In genomic region chr7:8829100-8829499, GRCh38 we compare ENCODE assay signal across 31 cellular contexts.
DNase-seq lines count a peak whose midpoint lies in the region; ATAC-seq, FAIRE-seq and TF ChIP-seq lines count a peak whose summit lies in the region.
"Had no signal": no experiment of that assay in that cellular context is flagged by ENCODE, and none has a peak within 500 bp of the region (broad histone marks: within the 10 kb centered on the region; RNA-seq: fewer than 3 reads in every experiment).

No MANE protein-coding gene starts in this region.

- H3K4me3 ChIP-seq in K562 = no peak overlapping the region
- H3K4me3 ChIP-seq: A549; BLaER1; BLaER1 treated with 17β-estradiol and CSF1 and Interleukin-3, amounts not matched to agents 10 nM and 100 nM had no signal

- TF ChIP-seq POLR2A in K562 (conservative IDR thresholded peaks at IDR 0.05) = no peak

- 30% methylated on average over 4 of the region's 4 CpGs for WGBS in K562 (ENCODE audit: insufficient coverage, low coverage, missing lambda C conversion rate)

- in situ Hi-C loops in K562 (cut with MboI) = loop anchor here (5.0 kb wide), 1 partner anchor 47 kb away; no protein-coding TSS in a partner anchor

- no peak for TF ChIP-seq EP300 in K562 (IDR thresholded peaks at IDR 0.05; ENCODE audit: low read length)

- no peaks in the 10 kb centered on the region for H3K27me3 Mint-ChIP-seq in HFFc6 (ENCODE audit: insufficient read depth)
- H3K27me3 Mint-ChIP-seq: B cell; CD4-positive, alpha-beta memory T cell; CD4-positive, alpha-beta T cell; CD4-positive, CD25-positive, alpha-beta regulatory T cell; CD8-positive, alpha-beta memory T cell had no signal

- DNase-seq in K562 (ENCODE audit: extremely low read depth in 1 of 4, low spot score in 3 of 4) (peak in 1 of 4 experiments; percentile 11), HFFc6 (no peak)
- DNase-seq: 8988T; ACHN; AML-193; BE2C; C1 segment of cervical spinal cord; Caco-2; Calu3; CD4-positive, alpha-beta memory T cell; CD4-positive, alpha-beta T cell; CD4-positive, CD25-positive, alpha-beta regulatory T cell; CD8-positive, alpha-beta memory T cell; CD8-positive, alpha-beta T cell; COR-L47; DMS 273 treated with DMSO at 0.1 percent for 48 hours; DMS153; DMS53; DMS79; DMS79 treated with DMSO at 0.1 percent for 48 hours; DND-41; EL had no signal

- no peaks in the 10 kb centered on the region for H3K9me3 ChIP-seq in K562 (replicated peaks; ENCODE audit: control insufficient read depth, insufficient read depth, low read depth, low read length)
- H3K9me3 ChIP-seq: A549; BE2C; BLaER1; BLaER1 treated with 17β-estradiol and CSF1 and Interleukin-3, amounts not matched to agents 10 nM and 100 nM; Caco-2 had no signal

- 0 out of 2 replicates have a peak overlapping the region, but pooled peaks have one; percentile 29 for H2AFZ ChIP-seq in K562 (ENCODE audit: low read depth, low read length)

- H3K9me1 ChIP-seq in K562 (ENCODE audit: control insufficient read depth, insufficient read depth, low read length) = no peaks in the 10 kb centered on the region

- no peak overlapping the region for H3K27ac Mint-ChIP-seq in HFFc6
- H3K27ac Mint-ChIP-seq: B cell; CD14-positive monocyte; CD4-positive, alpha-beta memory T cell; CD4-positive, alpha-beta T cell; CD4-positive, CD25-positive, alpha-beta regulatory T cell; CD8-positive, alpha-beta memory T cell; CD8-positive, alpha-beta T cell had no signal

- intact Hi-C loops in K562 (cut with micrococcal nuclease) = no loop called here

- H4K20me1 ChIP-seq in K562 (replicated peaks; ENCODE audit: control insufficient read depth, insufficient read depth, low read length) = no peaks in the 10 kb centered on the region
- H4K20me1 ChIP-seq: BLaER1; BLaER1 treated with 17β-estradiol and CSF1 and Interleukin-3, amounts not matched to agents 10 nM and 100 nM had no signal

- CTCF ChIA-PET in K562 (lab: Yijun Ruan, JAX; ENCODE audit: low intra/inter-chr PET ratio) = no interaction called here

- no peaks in the 10 kb centered on the region for H3K79me2 ChIP-seq in K562 (ENCODE audit: control insufficient read depth, insufficient read depth, low read length)

- no peak overlapping the region for H3K9ac ChIP-seq in K562 (ENCODE audit: insufficient read depth in 1 of 2, low read depth in 2 of 2, low read length in 2 of 2)
- H3K9ac ChIP-seq: BLaER1; BLaER1 treated with 17β-estradiol and CSF1 and Interleukin-3, amounts not matched to agents 10 nM and 100 nM had no signal

- ATAC-seq in K562 = peak; percentile 59; the same call in 1 of the 3 replicates
- ATAC-seq: A549; CD8-positive, alpha-beta T cell had no signal

- TF ChIP-seq RAD21 in K562 (CRISPR knock-in tag; conservative IDR thresholded peaks at IDR 0.05 in 1 of 2, IDR thresholded peaks at IDR 0.05 in 1 of 2) = no peak

- H3K27ac ChIP-seq in K562 (ENCODE audit: extremely low read depth, low read depth, low read length) = peak overlapping the region; percentile 24; the same call in 2 of the 3 replicates
- H3K27ac ChIP-seq: 22Rv1; A549; BLaER1; BLaER1 treated with 17β-estradiol and CSF1 and Interleukin-3, amounts not matched to agents 10 nM and 100 nM; C4-2B had no signal

- no peaks in the 10 kb centered on the region for H3K36me3 ChIP-seq in K562 (ENCODE audit: control insufficient read depth, insufficient read depth, low read length)
- H3K36me3 ChIP-seq: BE2C; BLaER1; BLaER1 treated with 17β-estradiol and CSF1 and Interleukin-3, amounts not matched to agents 10 nM and 100 nM had no signal

- POLR2A ChIA-PET in K562 (lab: Yijun Ruan, JAX) = no interaction called here

- no peak overlapping the region for H3K4me3 Mint-ChIP-seq in HFFc6
- H3K4me3 Mint-ChIP-seq: B cell; CD14-positive monocyte; CD4-positive, alpha-beta memory T cell; CD4-positive, alpha-beta T cell; CD4-positive, CD25-positive, alpha-beta regulatory T cell; CD8-positive, alpha-beta memory T cell; CD8-positive, alpha-beta T cell had no signal

- H3K27me3 ChIP-seq in K562 (ENCODE audit: control insufficient read depth in 2 of 2, insufficient read depth in 2 of 2, low read length in 2 of 2) = no peaks in the 10 kb centered on the region
- H3K27me3 ChIP-seq: BE2C; BLaER1; BLaER1 treated with 17β-estradiol and CSF1 and Interleukin-3, amounts not matched to agents 10 nM and 100 nM had no signal

- H3K9me3 Mint-ChIP-seq in HFFc6 = peaks cover 38% of the 10 kb centered on the region

- H3K4me2 ChIP-seq in K562 (ENCODE audit: insufficient read depth, low read length) = no peak overlapping the region
- H3K4me2 ChIP-seq: A549; BLaER1; BLaER1 treated with 17β-estradiol and CSF1 and Interleukin-3, amounts not matched to agents 10 nM and 100 nM had no signal

- no peaks in the 10 kb centered on the region for H3K36me3 Mint-ChIP-seq in HFFc6 (ENCODE audit: low read depth)
- H3K36me3 Mint-ChIP-seq: CD14-positive monocyte; CD4-positive, alpha-beta memory T cell; CD4-positive, CD25-positive, alpha-beta regulatory T cell; CD8-positive, alpha-beta memory T cell; CD8-positive, alpha-beta T cell had no signal

- H3K4me1 Mint-ChIP-seq in HFFc6 (ENCODE audit: low read depth) = no peaks in the 10 kb centered on the region
- H3K4me1 Mint-ChIP-seq: B cell; CD14-positive monocyte; CD4-positive, alpha-beta memory T cell; CD4-positive, CD25-positive, alpha-beta regulatory T cell; CD8-positive, alpha-beta memory T cell had no signal

- no TSS peak for BruUV-seq in K562 (replicated peaks; lab: Mats Ljungman, UMichigan)

- FAIRE-seq in K562 (lab: Jason Lieb, UNC) = no peak
- FAIRE-seq: A204.1, A549, D721Med had no signal

- H3K4me1 ChIP-seq in K562 (replicated peaks in 1 of 2; ENCODE audit: control insufficient read depth in 2 of 2, insufficient read depth in 2 of 2, low read length in 2 of 2) = no peaks in the 10 kb centered on the region; a peak in 1 of 5 replicates
- H3K4me1 ChIP-seq: A549; BE2C; BLaER1; BLaER1 treated with 17β-estradiol and CSF1 and Interleukin-3, amounts not matched to agents 10 nM and 100 nM; Caco-2 had no signal

- TF ChIP-seq CTCF in K562 (IDR thresholded peaks at IDR 0.05 in 2 of 3, conservative IDR thresholded peaks at IDR 0.05 in 1 of 3; ENCODE audit: insufficient read depth in 2 of 3, low read depth in 1 of 3, low read length in 3 of 3) (no peak), HFFc6 (IDR thresholded peaks at IDR 0.05) (no peak)

TF ChIP-seq in K562, 482 proteins besides CTCF, POLR2A, EP300 and RAD21:
- TF ChIP-seq USF1 (CRISPR knock-in tag; IDR thresholded peaks at IDR 0.05) (no peak), SRF (CRISPR knock-in tag; IDR thresholded peaks at IDR 0.05) (peak in 1 of 2 experiments; percentile 86; a peak in 2 of 4 replicates)
TF ChIP-seq in K562: peak in this region for 1.
